ENCODE assay signal across 11 cellular contexts in the genomic region with DNA sequence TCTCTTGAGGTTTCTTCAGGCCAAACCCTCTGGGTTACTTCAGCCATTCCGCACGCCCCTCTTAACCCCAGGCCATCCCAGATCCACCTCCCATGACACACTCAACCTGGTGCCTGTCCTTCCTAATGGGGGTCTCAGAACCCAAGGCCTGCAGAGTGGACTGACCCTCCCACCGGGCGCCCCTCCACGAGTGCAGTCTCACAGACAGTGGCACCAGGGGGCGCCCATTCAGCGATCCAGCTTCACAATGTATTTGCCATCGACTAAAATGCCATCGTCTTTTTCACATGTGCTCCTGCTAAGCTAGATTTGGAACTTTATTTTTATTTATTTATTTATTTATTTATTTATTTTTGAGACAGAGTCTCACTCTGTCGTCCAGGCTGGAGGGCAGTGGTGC. TPM values are rescaled to one million over a fixed set of nuclear protein-coding genes. Genes with fewer than 3 reads are reported as not detected.
A peak's percentile ranks its signal among the peaks of the same experiment; 100 is the strongest.
DNase-seq lines count a peak whose midpoint lies in the region; ATAC-seq and TF ChIP-seq lines count a peak whose summit lies in the region.
"Had no signal": no experiment of that assay in that cellular context is flagged by ENCODE, and none has a peak within 500 bp of the region (broad histone marks: within the 10 kb centered on the region; RNA-seq: fewer than 3 reads in every experiment).

No MANE protein-coding gene starts in this region.

- peak; percentile 22 for TF ChIP-seq CTCF in NB4 (IDR thresholded peaks at IDR 0.05; ENCODE audit: low read depth, low read length)
- peak; percentile 24 for TF ChIP-seq CTCF in fibroblast of pulmonary artery (IDR thresholded peaks at IDR 0.05; ENCODE audit: low read length, missing control alignments)
- peak; percentile 14 for TF ChIP-seq CTCF in psoas muscle (IDR thresholded peaks at IDR 0.05)

- H3K27me3 ChIP-seq in psoas muscle (ENCODE audit: insufficient read depth in 3 of 3, low read length in 2 of 3): no peaks in the 10 kb centered on the region

- H3K4me3 ChIP-seq in NB4 (ENCODE audit: low read depth, low read length) (no peak overlapping the region), fibroblast of pulmonary artery (replicated peaks; ENCODE audit: low read depth, low read length) (no peak overlapping the region), psoas muscle (no peak overlapping the region)

- WGBS in psoas muscle, 3 donors: 67 to 78% (median 77%) methylated on average over 10 of the region's 10 CpGs

- H3K27ac ChIP-seq in psoas muscle: no peak overlapping the region

- DNase-seq in ELF-1 (ENCODE audit: low read depth, low spot score) (peak; percentile 31), NB4 (ENCODE audit: low read depth) (no peak), fibroblast of pulmonary artery (ENCODE audit: low read depth) (peak; percentile 15), psoas muscle (no peak), occipital lobe (lab: John Stamatoyannopoulos, UW) (no peak)
- no peak for DNase-seq in activated CD4-positive, CD25-positive, alpha-beta regulatory T cell treated with anti-CD3 and anti-CD28 coated beads, Interleukin-2, amount 50 U/mL, for 72 hours
- DNase-seq: activated CD4-positive, alpha-beta T cell treated with anti-CD3 and anti-CD28 coated beads, Interleukin-2, amount 50 U/mL, for 1 hour; cerebellar nuclear complex; NCI-H774; stimulated activated CD4-positive, alpha-beta T cell treated with anti-CD3 and anti-CD28 coated beads, Interleukin-1b, Interleukin-23, amount 100 ng/mL, for 48 hours had no signal

- TF ChIP-seq POLR2A in NB4 (IDR thresholded peaks at IDR 0.05; ENCODE audit: extremely low read depth, insufficient read length): no peak

- ATAC-seq in psoas muscle (peak in 1 of 4 donors; percentile 40), GM18909 (IDR thresholded peaks at IDR 0.05; ENCODE audit: poor library complexity, unreplicated experiment) (no peak)

- no peaks in the 10 kb centered on the region for H3K4me1 ChIP-seq in psoas muscle

- intact Hi-C loops in psoas muscle (cut with DNase I): loop anchor here in 1 of 2 donors (5.0 kb wide), 1 partner anchor 149 kb away; no protein-coding TSS in a partner anchor

- no peaks in the 10 kb centered on the region for H3K36me3 ChIP-seq in psoas muscle (ENCODE audit: insufficient read depth in 1 of 2, low read depth in 1 of 2)

- H3K9me3 ChIP-seq in psoas muscle: no peaks in the 10 kb centered on the region

RNA-seq across cellular contexts. Expression of a gene that starts 38.5 kb away (rescaled TPM):
- total RNA-seq in psoas muscle (1 to 10 TPM; 2.8 to 4.2 (median 3.7) TPM), occipital lobe (2.5 TPM)
- 1 to 10 TPM; 1.2 to 2.4 (median 2.4) TPM for polyA plus RNA-seq in psoas muscle

Comparison
In these comparisons a context has a peak if more than half of its experiments do, and no peak if none do; other contexts are left out.
1. DNase-seq: peak in ELF-1 (single experiment) and fibroblast of pulmonary artery (single experiment); none in NB4 (single experiment), psoas muscle (0 of 2), activated CD4-positive, CD25-positive, alpha-beta regulatory T cell treated with anti-CD3 and anti-CD28 coated beads, Interleukin-2, amount 50 U/mL, for 72 hours (single experiment) and occipital lobe (single experiment).
2. Peak in every context shown above with its lines, with median percentiles within 50 percentile points of each other: CTCF ChIP-seq.